28 cellular contexts compared by ENCODE assay signal in genomic region chr9:8571648-8572047, GRCh38.
"Had no signal": no experiment of that assay in that cellular context is flagged by ENCODE, and none has a peak within 500 bp of the region (broad histone marks: within the 10 kb centered on the region; RNA-seq: fewer than 3 reads in every experiment).

No MANE protein-coding gene starts in this region.

- H3K4me1 ChIP-seq: esophagus muscularis mucosa, foreskin keratinocyte, gastroesophageal sphincter, suprapubic skin, upper lobe of right lung, uterus had no signal

- H3K4me2 ChIP-seq: smooth muscle cell had no signal

- H3K27ac ChIP-seq: coronary artery, esophagus muscularis mucosa, foreskin keratinocyte, gastroesophageal sphincter, heart right ventricle, neutrophil, pancreas, suprapubic skin, transverse colon, upper lobe of right lung, uterus had no signal

- H3K9me3 Mint-ChIP-seq: neural crest cell had no signal

- ATAC-seq: foreskin keratinocyte; gastroesophageal sphincter; naive thymus-derived CD4-positive, alpha-beta T cell; pancreas; sciatic nerve; stimulated activated naive CD8-positive, alpha-beta T cell treated with anti-CD3 and anti-CD28 coated beads, Interleukin-15, amount 100 ng/mL, for 72 hours; upper lobe of right lung had no signal

- H3K4me1 Mint-ChIP-seq: naive thymus-derived CD4-positive, alpha-beta T cell; neural crest cell; stimulated activated naive CD8-positive, alpha-beta T cell treated with anti-CD3 and anti-CD28 coated beads, Interleukin-15, amount 100 ng/mL, for 72 hours had no signal

- H3K27ac Mint-ChIP-seq: naive thymus-derived CD4-positive, alpha-beta T cell; stimulated activated naive CD8-positive, alpha-beta T cell treated with anti-CD3 and anti-CD28 coated beads, Interleukin-15, amount 100 ng/mL, for 72 hours had no signal

- H3K4me3 Mint-ChIP-seq: naive thymus-derived CD4-positive, alpha-beta T cell; neural crest cell; stimulated activated naive CD8-positive, alpha-beta T cell treated with anti-CD3 and anti-CD28 coated beads, Interleukin-15, amount 100 ng/mL, for 72 hours had no signal

- H3K27me3 Mint-ChIP-seq: progenitor cell of endocrine pancreas had no signal

- H3K36me3 Mint-ChIP-seq: naive thymus-derived CD4-positive, alpha-beta T cell had no signal

- H3K9me3 ChIP-seq: esophagus muscularis mucosa, gastroesophageal sphincter, heart right ventricle, neutrophil, pancreas, suprapubic skin, transverse colon, upper lobe of right lung, uterus had no signal

- H3K36me3 ChIP-seq: esophagus muscularis mucosa, gastroesophageal sphincter, heart right ventricle, neutrophil, pancreas, suprapubic skin, transverse colon, upper lobe of right lung, uterus had no signal

- H3K4me3 ChIP-seq: coronary artery, esophagus muscularis mucosa, gastroesophageal sphincter, heart right ventricle, pancreas, smooth muscle cell, suprapubic skin, transverse colon, upper lobe of right lung, uterus had no signal

- DNase-seq: dermis blood vessel endothelial cell; effector memory CD4-positive, alpha-beta T cell; foreskin keratinocyte; hippocampal formation; left colon; mesenchymal stem cell; midbrain; naive thymus-derived CD4-positive, alpha-beta T cell; pancreas; stimulated activated CD4-positive, alpha-beta T cell treated with anti-CD3 and anti-CD28 coated beads, Interleukin-12 subunit alpha, Interleukin-12 subunit beta, amount 100 ng/mL, for 4 hours; stimulated activated CD4-positive, alpha-beta T cell treated with anti-CD3 and anti-CD28 coated beads, Interleukin-1b, Interleukin-23, amount 100 ng/mL, for 48 hours; stimulated activated CD4-positive, alpha-beta T cell treated with anti-CD3 and anti-CD28 coated beads, Interleukin-4, amount 100 ng/mL, for 1 hour; stimulated activated CD8-positive, alpha-beta memory T cell treated with anti-CD3 and anti-CD28 coated beads, Interleukin-4, amount 100 ng/mL, for 48 hours; stimulated activated naive CD4-positive, alpha-beta T cell; stimulated activated naive CD8-positive, alpha-beta T cell treated with anti-CD3 and anti-CD28 coated beads, Interleukin-15, amount 100 ng/mL, for 72 hours; transverse colon; upper lobe of right lung; uterus had no signal

- H3K27me3 ChIP-seq: esophagus muscularis mucosa, foreskin keratinocyte, gastroesophageal sphincter, heart right ventricle, neutrophil, pancreas, suprapubic skin, transverse colon, upper lobe of right lung, uterus had no signal
